Comparison of ENCODE assay signal across 10 cellular contexts in genomic region chr21:39181205-39181818, GRCh38. TPM values are rescaled to one million over a fixed set of nuclear protein-coding genes. Genes with fewer than 3 reads are reported as not detected.
DNase-seq lines count a peak whose midpoint lies in the region; ATAC-seq, FAIRE-seq and TF ChIP-seq lines count a peak whose summit lies in the region.
"Had no signal": no experiment of that assay in that cellular context is flagged by ENCODE, and none has a peak within 500 bp of the region (broad histone marks: within the 10 kb centered on the region; RNA-seq: fewer than 3 reads in every experiment).

No MANE protein-coding gene starts in this region.

- peaks cover 3% of the 10 kb centered on the region for H3K36me3 Mint-ChIP-seq in T-helper 17 cell (ENCODE audit: low read depth)

- DNase-seq in GM19239 (ENCODE audit: insufficient read length, low spot score) (no peak), T-helper 17 cell (no peak), hepatocyte (ENCODE audit: low spot score) (no peak), HEK293T (ENCODE audit: extremely low spot score) (no peak), DMS53 (lab: John Stamatoyannopoulos, UW) (no peak)
- no peak for DNase-seq in stimulated activated CD4-positive, alpha-beta T cell treated with anti-CD3 and anti-CD28 coated beads, Interleukin-4, amount 100 ng/mL, for 24 hours
- DNase-seq: left colon, MV-4-11 had no signal

- no peaks in the 10 kb centered on the region for H4K20me1 ChIP-seq in hepatocyte (ENCODE audit: insufficient read depth, poor library complexity, severe bottlenecking)

- H3K27ac Mint-ChIP-seq in T-helper 17 cell: peak overlapping the region; percentile 90

- no peak overlapping the region for H2AFZ ChIP-seq in ACC112 (ENCODE audit: low read length, unreplicated experiment)
- H2AFZ ChIP-seq in hepatocyte: no peak overlapping the region

- peak overlapping the region; percentile 77 for H3K4me2 ChIP-seq in hepatocyte

- no peaks in the 10 kb centered on the region for H3K27me3 Mint-ChIP-seq in T-helper 17 cell

- H3K36me3 ChIP-seq in ACC112 (ENCODE audit: insufficient read depth, low read length) (no peaks in the 10 kb centered on the region; the same call in 1 of the 2 replicates), hepatocyte (replicated peaks; ENCODE audit: insufficient read depth, low read depth) (no peaks in the 10 kb centered on the region)

- H3K79me2 ChIP-seq in ACC112 (ENCODE audit: control insufficient read depth, insufficient read depth, low read length, unreplicated experiment) (peaks cover 45% of the 10 kb centered on the region), hepatocyte (peaks cover 34% of the 10 kb centered on the region)

- H3K27ac ChIP-seq in ACC112 (ENCODE audit: low read depth, low read length): no peak overlapping the region
- H3K27ac ChIP-seq in hepatocyte: no peak overlapping the region

- peaks cover 29% of the 10 kb centered on the region for H3K4me1 Mint-ChIP-seq in T-helper 17 cell

- POLR2A ChIA-PET in HEK293T (lab: Yijun Ruan, JAX): no interaction called here

- FAIRE-seq in GM19239 (lab: Jason Lieb, UNC): peak; percentile 37

- H3K4me3 ChIP-seq in ACC112 (ENCODE audit: low read depth, low read length) (peak overlapping the region; percentile 97), hepatocyte (no peak overlapping the region)

- WGBS in hepatocyte (ENCODE audit: low lambda C conversion rate, missing lambda C conversion rate): 89% methylated on average over 4 of the region's 4 CpGs

- no peak for ATAC-seq in T-helper 17 cell
- no peak for ATAC-seq in esophagus mucosa
- ATAC-seq: left colon had no signal

- H3K27me3 ChIP-seq in ACC112 (ENCODE audit: insufficient read depth, low read length) (no peaks in the 10 kb centered on the region), hepatocyte (no peaks in the 10 kb centered on the region)

- no peak overlapping the region for H3K4me3 Mint-ChIP-seq in T-helper 17 cell

- H3K4me1 ChIP-seq in ACC112 (ENCODE audit: control insufficient read depth, insufficient read depth, low read length, unreplicated experiment) (peaks cover 21% of the 10 kb centered on the region), hepatocyte (ENCODE audit: insufficient read depth) (peaks cover 14% of the 10 kb centered on the region)

- no peaks in the 10 kb centered on the region for H3K9me2 ChIP-seq in hepatocyte (replicated peaks; ENCODE audit: insufficient read depth)

- H3K9me3 ChIP-seq in T-helper 17 cell (ENCODE audit: control insufficient read depth, low read length, poor library complexity, severe bottlenecking): no peaks in the 10 kb centered on the region
- H3K9me3 ChIP-seq in hepatocyte (ENCODE audit: low read depth): no peaks in the 10 kb centered on the region

- no peak for TF ChIP-seq CTCF in hepatocyte (IDR thresholded peaks at IDR 0.05; ENCODE audit: poor library complexity)

- CTCF ChIA-PET in HEK293T (lab: Yijun Ruan, JAX): no interaction called here

TF ChIP-seq in HEK293T, 16 proteins besides CTCF, POLR2A, EP300 and RAD21:
- TF ChIP-seq SP1 (IDR thresholded peaks at IDR 0.05): no peak
- TF ChIP-seq ZNF384 (IDR thresholded peaks at IDR 0.05): no peak
- TF ChIP-seq FOXK2 (IDR thresholded peaks at IDR 0.05): no peak
- no peak for TF ChIP-seq TARDBP (IDR thresholded peaks at IDR 0.05)
- no peak for TF ChIP-seq FOXA1 (IDR thresholded peaks at IDR 0.05)
- TF ChIP-seq ARNT (IDR thresholded peaks at IDR 0.05): no peak
- no peak for TF ChIP-seq CTBP1 (IDR thresholded peaks at IDR 0.05; ENCODE audit: borderline replicate concordance)
- TF ChIP-seq NFRKB (IDR thresholded peaks at IDR 0.05): no peak
- TF ChIP-seq L3MBTL2 (conservative IDR thresholded peaks at IDR 0.05): no peak
- no peak for TF ChIP-seq FOXM1 (IDR thresholded peaks at IDR 0.05; ENCODE audit: borderline replicate concordance)

RNA-seq across cellular contexts. Expression of gene PSMG1, which starts 1.9 kb away (rescaled TPM):
- total RNA-seq in T-helper 17 cell (10 to 100 TPM; 10.5 to 14.6 TPM), hepatocyte (43.3 and 46.2 TPM in 2 replicates), esophagus mucosa (55.9 TPM)
- polyA plus RNA-seq in hepatocyte: 81.4 and 99.0 TPM in 2 replicates
